Comparison of ENCODE assay signal across 16 cellular contexts in genomic region chr7:133295484-133295883, GRCh38. TPM values are rescaled to one million over a fixed set of nuclear protein-coding genes. Genes with fewer than 3 reads are reported as not detected.
A peak's percentile ranks its signal among the peaks of the same experiment; 100 is the strongest.
DNase-seq lines count a peak whose midpoint lies in the region.
"Had no signal": no experiment of that assay in that cellular context is flagged by ENCODE, and none has a peak within 500 bp of the region (broad histone marks: within the 10 kb centered on the region; RNA-seq: fewer than 3 reads in every experiment).

No MANE protein-coding gene starts in this region.

- H3K4me1 ChIP-seq in endocrine pancreas (ENCODE audit: control insufficient read depth, insufficient read depth, low read length) (peaks cover 23% of the 10 kb centered on the region), skeletal muscle tissue (ENCODE audit: control insufficient read depth in 3 of 3, insufficient read depth in 3 of 3, low read length in 3 of 3) (peaks cover 7 to 35% (median 25%) of the 10 kb centered on the region in 3 donors)

- intact Hi-C loops in posterior vena cava (cut with DNase I): no loop called here

- peak overlapping the region; percentile 40 for H3K4me3 ChIP-seq in endocrine pancreas (ENCODE audit: control insufficient read depth, insufficient read depth, low read length)
- no peak overlapping the region for H3K4me3 ChIP-seq in skeletal muscle tissue (ENCODE audit: low read length in 3 of 3)
- H3K4me3 ChIP-seq: GM23338 had no signal

- no peaks in the 10 kb centered on the region for H3K27me3 ChIP-seq in endocrine pancreas (ENCODE audit: control insufficient read depth, insufficient read depth, low read length)
- H3K27me3 ChIP-seq in skeletal muscle tissue (ENCODE audit: control insufficient read depth in 3 of 3, insufficient read depth in 3 of 3, low read length in 3 of 3): no peaks in the 10 kb centered on the region

- H3K9me3 ChIP-seq in endocrine pancreas (ENCODE audit: control insufficient read depth, low read length) (no peaks in the 10 kb centered on the region), skeletal muscle tissue (ENCODE audit: control insufficient read depth in 3 of 3, low read length in 3 of 3) (no peaks in the 10 kb centered on the region)

- H3K36me3 ChIP-seq in endocrine pancreas (ENCODE audit: control insufficient read depth, insufficient read depth, low read length) (no peaks in the 10 kb centered on the region), skeletal muscle tissue (ENCODE audit: control insufficient read depth in 3 of 3, insufficient read depth in 3 of 3, low read length in 3 of 3) (no peaks in the 10 kb centered on the region)

- peak; percentile 33 for DNase-seq in NCI-H82 (lab: John Stamatoyannopoulos, UW)
- DNase-seq in kidney glomerular epithelial cell (lab: John Stamatoyannopoulos, UW): peak; percentile 12
- DNase-seq in posterior vena cava (ENCODE audit: low spot score): no peak
- DNase-seq in dermis blood vessel endothelial cell: no peak
- no peak for DNase-seq in SHP77 (lab: John Stamatoyannopoulos, UW)
- DNase-seq: C1 segment of cervical spinal cord; Calu3; CD4-positive, alpha-beta memory T cell; COR-L47; DMS53; DMS79 treated with DMSO at 0.1 percent for 48 hours; GF-D8; H9 had no signal

- no peak overlapping the region for H3K9ac ChIP-seq in endocrine pancreas (ENCODE audit: control insufficient read depth, insufficient read depth, low read length)
- no peak overlapping the region for H3K9ac ChIP-seq in skeletal muscle tissue (ENCODE audit: low read depth in 1 of 3, low read length in 3 of 3)

- peak overlapping the region; percentile 45 for H3K27ac ChIP-seq in skeletal muscle tissue (ENCODE audit: low read depth, low read length)

RNA-seq across cellular contexts. Expression of gene EXOC4, which starts 42.6 kb away (rescaled TPM):
- 129 TPM for total RNA-seq in skeletal muscle tissue
- total RNA-seq in posterior vena cava: 10 to 100 TPM; 66.0 to 70.6 TPM
- 112 and 140 TPM in 2 replicates for total RNA-seq in dermis blood vessel endothelial cell

Comparison
In these comparisons a context has a peak if more than half of its experiments do, and no peak if none do; other contexts are left out.
1. DNase-seq: peak in NCI-H82 (single experiment) and kidney glomerular epithelial cell (single experiment); none in posterior vena cava (single experiment), dermis blood vessel endothelial cell (single experiment) and SHP77 (0 of 2).